Comparison of ENCODE assay signal across 9 cellular contexts in the genomic region with DNA sequence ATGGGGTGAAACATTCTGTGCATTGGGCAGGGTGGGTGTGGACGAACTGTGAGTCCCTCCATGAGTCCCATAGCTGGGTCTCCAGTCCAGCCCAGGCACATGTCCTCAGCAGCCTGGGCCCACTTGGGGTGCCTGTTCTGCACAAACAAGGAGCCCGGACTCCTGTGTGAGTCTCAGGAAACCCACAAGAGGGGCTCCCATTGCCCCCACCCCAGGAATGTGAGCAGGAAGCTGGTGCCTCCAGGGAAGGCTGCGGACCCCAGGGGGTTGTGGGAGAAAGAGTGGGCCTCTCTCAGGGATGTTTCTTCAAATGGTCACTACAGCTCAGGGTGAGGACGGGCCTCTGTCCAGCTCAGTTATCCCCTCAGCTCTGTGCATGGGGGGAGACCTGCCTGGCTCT. TPM values are rescaled to one million over a fixed set of nuclear protein-coding genes. Genes with fewer than 3 reads are reported as not detected.
"Had no signal": no experiment of that assay in that cellular context is flagged by ENCODE, and none has a peak within 500 bp of the region (broad histone marks: within the 10 kb centered on the region; RNA-seq: fewer than 3 reads in every experiment).

No MANE protein-coding gene starts in this region.

RNA-seq across cellular contexts. Expression of a gene that starts 3.9 kb away (rescaled TPM):
- total RNA-seq: activated B cell treated with CpG ODN at 0.5 μM for 24 hours; activated CD4-positive, alpha-beta memory T cell treated with anti-CD3 and anti-CD28 coated beads for 36 hours; activated naive CD4-positive, alpha-beta T cell treated with anti-CD3 and anti-CD28 coated beads for 36 hours; activated naive CD4-positive, alpha-beta T cell treated with anti-CD3 and anti-CD28 coated beads, Interleukin-2, amount 50 U/mL, for 72 hours; activated T-cell treated with anti-CD3 and anti-CD28 coated beads, Interleukin-2, amount 50 U/mL, for 4 hours; activated T-helper 1 cell treated with anti-CD3 and anti-CD28 coated beads, Interleukin-12 subunit alpha, Interleukin-12 subunit beta, Interleukin-2, Interleukin-4 antibody, amounts not matched to agents 30 ng/mL and 10 ng/mL and 1 ng/mL, durations not matched to agents 14 hours and 24 hours and 36 hours; SK-MEL-5; T-cell; T-helper 17 cell had no signal

RNA-seq across cellular contexts. Expression of a gene that starts 7.9 kb away (rescaled TPM):
- total RNA-seq: activated B cell treated with CpG ODN at 0.5 μM for 24 hours; activated CD4-positive, alpha-beta memory T cell treated with anti-CD3 and anti-CD28 coated beads for 36 hours; activated naive CD4-positive, alpha-beta T cell treated with anti-CD3 and anti-CD28 coated beads for 36 hours; activated T-cell treated with anti-CD3 and anti-CD28 coated beads, Interleukin-2, amount 50 U/mL, for 4 hours; activated T-helper 1 cell treated with anti-CD3 and anti-CD28 coated beads, Interleukin-12 subunit alpha, Interleukin-12 subunit beta, Interleukin-2, Interleukin-4 antibody, amounts not matched to agents 30 ng/mL and 10 ng/mL and 1 ng/mL, durations not matched to agents 14 hours and 24 hours and 36 hours; SK-MEL-5; T-cell; T-helper 17 cell had no signal

RNA-seq across cellular contexts. Expression of a gene that starts 29.8 kb away (rescaled TPM):
- total RNA-seq: activated B cell treated with CpG ODN at 0.5 μM for 24 hours; activated CD4-positive, alpha-beta memory T cell treated with anti-CD3 and anti-CD28 coated beads for 36 hours; activated naive CD4-positive, alpha-beta T cell treated with anti-CD3 and anti-CD28 coated beads for 36 hours; activated naive CD4-positive, alpha-beta T cell treated with anti-CD3 and anti-CD28 coated beads, Interleukin-2, amount 50 U/mL, for 72 hours; activated T-cell treated with anti-CD3 and anti-CD28 coated beads, Interleukin-2, amount 50 U/mL, for 4 hours; activated T-helper 1 cell treated with anti-CD3 and anti-CD28 coated beads, Interleukin-12 subunit alpha, Interleukin-12 subunit beta, Interleukin-2, Interleukin-4 antibody, amounts not matched to agents 30 ng/mL and 10 ng/mL and 1 ng/mL, durations not matched to agents 14 hours and 24 hours and 36 hours; SK-MEL-5; T-cell; T-helper 17 cell had no signal

RNA-seq across cellular contexts. Expression of a gene that starts 44.6 kb away (rescaled TPM):
- total RNA-seq: activated B cell treated with CpG ODN at 0.5 μM for 24 hours; activated CD4-positive, alpha-beta memory T cell treated with anti-CD3 and anti-CD28 coated beads for 36 hours; activated naive CD4-positive, alpha-beta T cell treated with anti-CD3 and anti-CD28 coated beads for 36 hours; activated naive CD4-positive, alpha-beta T cell treated with anti-CD3 and anti-CD28 coated beads, Interleukin-2, amount 50 U/mL, for 72 hours; activated T-cell treated with anti-CD3 and anti-CD28 coated beads, Interleukin-2, amount 50 U/mL, for 4 hours; activated T-helper 1 cell treated with anti-CD3 and anti-CD28 coated beads, Interleukin-12 subunit alpha, Interleukin-12 subunit beta, Interleukin-2, Interleukin-4 antibody, amounts not matched to agents 30 ng/mL and 10 ng/mL and 1 ng/mL, durations not matched to agents 14 hours and 24 hours and 36 hours; SK-MEL-5; T-cell; T-helper 17 cell had no signal
